In the genomic region with DNA sequence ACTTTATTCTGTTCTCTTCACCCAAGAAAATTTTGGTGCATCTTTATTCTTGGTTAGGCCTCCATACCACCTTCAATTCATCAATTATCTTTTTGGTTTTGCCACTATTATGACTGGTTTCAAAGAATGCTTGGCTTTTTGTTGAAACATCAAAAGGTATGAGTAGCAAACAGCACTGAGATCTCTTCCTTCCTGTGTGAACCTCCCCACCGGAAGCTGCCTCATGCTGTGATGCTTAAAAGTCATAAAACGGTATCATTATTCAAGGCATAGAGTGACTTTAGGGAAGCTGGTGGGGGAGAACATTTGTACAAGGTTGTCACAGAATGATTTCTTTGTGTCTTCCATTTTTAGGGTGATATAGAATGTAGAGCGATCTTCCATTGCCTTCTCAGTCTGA, we compare ENCODE assay signal across 12 cellular contexts.
DNase-seq lines count a peak whose midpoint lies in the region; ATAC-seq, FAIRE-seq and TF ChIP-seq lines count a peak whose summit lies in the region.
"Had no signal": no experiment of that assay in that cellular context is flagged by ENCODE, and none has a peak within 500 bp of the region (broad histone marks: within the 10 kb centered on the region; RNA-seq: fewer than 3 reads in every experiment).

No MANE protein-coding gene starts in this region.

- BruUV-seq in PC-9 (replicated peaks; lab: Mats Ljungman, UMichigan) = no TSS peak

- H3K36me3 ChIP-seq in PC-9 (ENCODE audit: low read depth) (no peaks in the 10 kb centered on the region), spleen (no peaks in the 10 kb centered on the region), suprapubic skin (no peaks in the 10 kb centered on the region)
- H3K36me3 ChIP-seq: right lobe of liver had no signal

- no peaks in the 10 kb centered on the region for H3K27me3 Mint-ChIP-seq in activated naive CD8-positive, alpha-beta T cell treated with anti-CD3 and anti-CD28 coated beads for 36 hours

- H3K27me3 ChIP-seq in PC-9 (ENCODE audit: insufficient read depth, low read depth) (no peaks in the 10 kb centered on the region), spleen (replicated peaks in 1 of 7) (no peaks in the 10 kb centered on the region), suprapubic skin (no peaks in the 10 kb centered on the region)
- H3K27me3 ChIP-seq: right lobe of liver had no signal

- no peak overlapping the region for H3K4me2 ChIP-seq in PC-9

- TF ChIP-seq CTCF in PC-9 (conservative IDR thresholded peaks at IDR 0.05) = no peak
- no peak for TF ChIP-seq CTCF in spleen (IDR thresholded peaks at IDR 0.05 in 8 of 11, conservative IDR thresholded peaks at IDR 0.05 in 3 of 11)
- TF ChIP-seq CTCF in suprapubic skin (IDR thresholded peaks at IDR 0.05) = no peak

- H3K27ac ChIP-seq in PC-9 (no peak overlapping the region), spleen (peak overlapping the region in 4 of 8 donors; percentile 2 to 55 (median 53)), suprapubic skin (no peak overlapping the region)

- TF ChIP-seq EP300 in suprapubic skin (IDR thresholded peaks at IDR 0.05) = no peak

- no peaks in the 10 kb centered on the region for H3F3A ChIP-seq in PC-9 (ENCODE audit: insufficient read depth, low read depth)

- CTCF ChIA-PET in PC-9 (lab: Charles Lee) = no interaction called here

- H3K9me3 ChIP-seq in PC-9 (ENCODE audit: insufficient read depth, low read depth) (no peaks in the 10 kb centered on the region), spleen (no peaks in the 10 kb centered on the region), suprapubic skin (no peaks in the 10 kb centered on the region)
- H3K9me3 ChIP-seq: right lobe of liver had no signal

- H3K4me3 Mint-ChIP-seq in activated naive CD8-positive, alpha-beta T cell treated with anti-CD3 and anti-CD28 coated beads for 36 hours = peak overlapping the region; percentile 40

- peak; percentile 9 for DNase-seq in GM18507 (ENCODE audit: extremely low spot score, insufficient read length, low read depth)
- DNase-seq in activated CD4-positive, alpha-beta T cell treated with anti-CD3 and anti-CD28 coated beads for 24 hours (ENCODE audit: low read depth in 2 of 2) = peak; percentile 29 to 34
- DNase-seq in activated naive CD8-positive, alpha-beta T cell treated with anti-CD3 and anti-CD28 coated beads for 36 hours = peak; percentile 39
- peak; percentile 25 for DNase-seq in stimulated activated CD8-positive, alpha-beta memory T cell treated with anti-CD3 and anti-CD28 coated beads, Interleukin-12 subunit alpha, Interleukin-12 subunit beta, amount 100 ng/mL, for 24 hours (ENCODE audit: extremely low read depth)
- no peak for DNase-seq in PC-9
- no peak for DNase-seq in spleen
- no peak for DNase-seq in suprapubic skin (ENCODE audit: low spot score in 2 of 2)
- DNase-seq: left cardiac atrium, NCI-H226, right lobe of liver had no signal

- H4K20me1 ChIP-seq in PC-9 (ENCODE audit: insufficient read depth) = no peaks in the 10 kb centered on the region

- no peak overlapping the region for H2AFZ ChIP-seq in PC-9

- POLR2A ChIA-PET in PC-9 (lab: Charles Lee; ENCODE audit: unreplicated experiment) = no interaction called here

- H3K4me1 ChIP-seq in PC-9 (replicated peaks; ENCODE audit: insufficient read depth) (no peaks in the 10 kb centered on the region), spleen (peaks cover 5 to 46% (median 21%) of the 10 kb centered on the region in 6 donors), suprapubic skin (no peaks in the 10 kb centered on the region)

- intact Hi-C loops in PC-9 (cut with micrococcal nuclease; ENCODE audit: unreplicated experiment) = no loop called here
- intact Hi-C loops in spleen (cut with DNase I; ENCODE audit: low total_unique reads) = no loop called here

- H3K9me3 Mint-ChIP-seq in activated naive CD8-positive, alpha-beta T cell treated with anti-CD3 and anti-CD28 coated beads for 36 hours = peaks cover 4% of the 10 kb centered on the region

- H3K36me3 Mint-ChIP-seq in activated naive CD8-positive, alpha-beta T cell treated with anti-CD3 and anti-CD28 coated beads for 36 hours = peaks cover 24% of the 10 kb centered on the region

- H3K27ac Mint-ChIP-seq in activated naive CD8-positive, alpha-beta T cell treated with anti-CD3 and anti-CD28 coated beads for 36 hours = peak overlapping the region; percentile 86

- H3K4me3 ChIP-seq in PC-9 (no peak overlapping the region), spleen (no peak overlapping the region), suprapubic skin (no peak overlapping the region)
- H3K4me3 ChIP-seq: right lobe of liver had no signal

- H3K9me2 ChIP-seq in PC-9 (ENCODE audit: insufficient read depth) = no peaks in the 10 kb centered on the region

- 30 to 42% (median 40%) methylated on average over 3 of the region's 3 CpGs for WGBS in spleen, 5 donors
- WGBS in suprapubic skin = 85% methylated on average over 3 of the region's 3 CpGs

- FAIRE-seq in GM18507 (lab: Jason Lieb, UNC) = peak; percentile 75
- FAIRE-seq: endothelial cell of umbilical vein had no signal

- TF ChIP-seq POLR2A in spleen (IDR thresholded peaks at IDR 0.05) = no peak
- no peak for TF ChIP-seq POLR2A in suprapubic skin (IDR thresholded peaks at IDR 0.05)

- H3K4me1 Mint-ChIP-seq in activated naive CD8-positive, alpha-beta T cell treated with anti-CD3 and anti-CD28 coated beads for 36 hours = peaks cover 56% of the 10 kb centered on the region

- ATAC-seq in GM19467 (IDR thresholded peaks at IDR 0.05; ENCODE audit: unreplicated experiment) = no peak

- H3K79me2 ChIP-seq in PC-9 (ENCODE audit: low read depth) = no peaks in the 10 kb centered on the region

Comparison
In these comparisons a context has a peak if more than half of its experiments do, and no peak if none do; other contexts are left out.
1. DNase-seq: peak in GM18507 (single experiment), activated CD4-positive, alpha-beta T cell treated with anti-CD3 and anti-CD28 coated beads for 24 hours (2 of 2), activated naive CD8-positive, alpha-beta T cell treated with anti-CD3 and anti-CD28 coated beads for 36 hours (single experiment) and stimulated activated CD8-positive, alpha-beta memory T cell treated with anti-CD3 and anti-CD28 coated beads, Interleukin-12 subunit alpha, Interleukin-12 subunit beta, amount 100 ng/mL, for 24 hours (single experiment); none in PC-9 (0 of 2), spleen (single experiment) and suprapubic skin (0 of 2).